1 cellular context compared by ENCODE assay signal in the genomic region with DNA sequence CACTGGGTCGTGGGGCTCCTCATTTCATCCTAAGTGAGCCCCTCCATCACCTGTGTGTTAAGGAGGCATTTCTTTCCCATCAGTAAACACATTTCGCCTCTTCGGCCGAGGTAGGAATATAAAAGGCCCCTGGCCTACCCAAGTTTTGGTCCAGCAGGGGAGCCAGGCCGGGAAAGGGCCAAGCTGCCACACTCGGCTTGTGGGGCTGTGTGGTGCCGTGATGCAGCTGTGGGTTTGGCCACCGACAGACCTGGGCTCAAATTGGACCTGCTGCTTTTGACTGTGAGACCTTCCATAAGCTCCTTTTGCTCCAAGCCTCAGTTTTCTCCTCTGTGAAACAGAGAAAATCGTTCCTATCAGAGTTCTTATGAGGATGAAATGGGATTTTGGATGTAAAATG.
TF ChIP-seq lines count a peak whose summit lies in the region.

No MANE protein-coding gene starts in this region.

TF ChIP-seq in H1, 55 proteins besides CTCF, POLR2A, EP300 and RAD21:
- TF ChIP-seq JUN (IDR thresholded peaks at IDR 0.05; ENCODE audit: low read depth, low read length) (no peak), SP1 (IDR thresholded peaks at IDR 0.05; ENCODE audit: low read depth, low read length) (no peak), CTBP2 (IDR thresholded peaks at IDR 0.05; ENCODE audit: borderline replicate concordance, insufficient read depth, insufficient read length, low read length) (no peak), TBP (IDR thresholded peaks at IDR 0.05; ENCODE audit: low read depth, low read length) (no peak), CHD2 (IDR thresholded peaks at IDR 0.05; ENCODE audit: low read length) (no peak), GTF2F1 (IDR thresholded peaks at IDR 0.05; ENCODE audit: borderline replicate concordance, low read depth, low read length) (no peak), SIX5 (IDR thresholded peaks at IDR 0.05; ENCODE audit: low read depth, low read length) (no peak), GABPA (IDR thresholded peaks at IDR 0.05; ENCODE audit: borderline replicate concordance, insufficient read depth, low read length) (no peak), BCL11A (IDR thresholded peaks at IDR 0.05; ENCODE audit: low read depth in 2 of 2, low read length in 2 of 2) (no peak)
- TF ChIP-seq, protein P1, sequence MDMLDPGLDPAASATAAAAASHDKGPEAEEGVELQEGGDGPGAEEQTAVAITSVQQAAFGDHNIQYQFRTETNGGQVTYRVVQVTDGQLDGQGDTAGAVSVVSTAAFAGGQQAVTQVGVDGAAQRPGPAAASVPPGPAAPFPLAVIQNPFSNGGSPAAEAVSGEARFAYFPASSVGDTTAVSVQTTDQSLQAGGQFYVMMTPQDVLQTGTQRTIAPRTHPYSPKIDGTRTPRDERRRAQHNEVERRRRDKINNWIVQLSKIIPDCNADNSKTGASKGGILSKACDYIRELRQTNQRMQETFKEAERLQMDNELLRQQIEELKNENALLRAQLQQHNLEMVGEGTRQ (IDR thresholded peaks at IDR 0.05; ENCODE audit: low read length): no peak
TF ChIP-seq in H1: peak in this region for 0.
